ENCODE assay signal across 8 cellular contexts in the genomic region with DNA sequence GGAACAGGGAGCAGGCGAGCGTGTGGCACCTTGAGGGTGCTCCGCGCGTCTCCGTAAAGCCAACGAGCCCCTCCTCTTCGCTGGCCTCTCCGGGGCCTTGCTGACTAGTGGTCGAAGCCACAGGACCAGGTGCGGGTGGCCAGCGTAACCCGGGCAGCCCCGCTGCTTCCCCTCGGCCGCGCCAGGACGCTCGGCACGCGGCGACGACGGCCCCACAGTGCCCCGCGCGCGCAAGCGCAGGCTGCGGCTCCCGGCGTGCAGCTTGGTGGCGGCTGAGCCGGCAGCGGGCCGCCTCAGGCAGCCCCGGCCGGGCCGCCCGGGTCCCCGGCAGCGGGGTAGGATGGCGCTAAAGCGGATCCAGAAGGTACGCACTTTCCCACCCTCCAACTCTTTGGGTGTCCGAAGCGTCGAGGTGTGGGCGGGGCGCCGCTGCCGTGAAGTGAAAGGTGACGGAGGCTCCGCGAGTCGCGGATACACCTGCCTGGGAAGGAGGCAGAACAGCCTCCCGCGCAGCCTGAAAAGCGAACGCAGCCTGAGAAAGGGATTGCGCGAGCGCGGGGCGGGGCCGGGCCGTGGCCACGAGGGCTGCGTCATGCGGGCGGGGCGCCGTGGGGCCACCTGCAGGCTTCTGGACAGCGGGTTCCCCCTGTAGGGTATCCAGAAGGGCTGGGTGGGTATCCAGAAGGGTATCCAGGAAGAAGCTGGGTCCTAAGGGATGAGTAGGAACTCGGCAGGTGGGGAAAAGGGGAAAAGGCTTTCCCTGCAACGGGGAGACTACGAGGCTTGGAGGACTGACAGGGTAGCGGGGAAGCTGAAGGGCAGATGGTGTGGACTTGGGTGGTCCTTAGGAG. TPM values are rescaled to one million over a fixed set of nuclear protein-coding genes. Genes with fewer than 3 reads are reported as not detected.
A peak's percentile ranks its signal among the peaks of the same experiment; 100 is the strongest.
DNase-seq lines count a peak whose midpoint lies in the region; ATAC-seq and TF ChIP-seq lines count a peak whose summit lies in the region.

A gene (plus strand): TSS at position 244 of the 851 bp plus-strand sequence. CDS start 97 bp downstream, at position 341.

- ATAC-seq in GM21528 (IDR thresholded peaks at IDR 0.05; ENCODE audit: low FRiP score, unreplicated experiment), result peak; percentile 94

- no peaks in the 10 kb centered on the region for H3K9me3 ChIP-seq in muscle layer of colon (ENCODE audit: low read length)

- no peaks in the 10 kb centered on the region for H3K27me3 ChIP-seq in muscle layer of colon (ENCODE audit: control insufficient read depth in 1 of 2, insufficient read depth in 2 of 2, low read length in 2 of 2)

- peaks cover 8% of the 10 kb centered on the region for H3K4me1 ChIP-seq in muscle layer of colon (ENCODE audit: insufficient read depth, low read length)

- peak; percentile 77 for DNase-seq in DMS53 treated with DMSO at 0.1 percent for 48 hours (lab: John Stamatoyannopoulos, UW; ENCODE audit: unreplicated experiment)
- DNase-seq in HuH-7.5 (ENCODE audit: low spot score), result peak; percentile 83
- peak; percentile 90 for DNase-seq in activated T-cell treated with anti-CD3 and anti-CD28 coated beads, Interleukin-2, amount 50 U/mL, for 1 hour
- peak; percentile 85 to 91 for DNase-seq in erythroblast (lab: John Stamatoyannopoulos, UW)
- peak; percentile 79 for DNase-seq in stimulated activated CD8-positive, alpha-beta memory T cell treated with anti-CD3 and anti-CD28 coated beads, Interleukin-7, amount 100 ng/mL, for 24 hours (ENCODE audit: low read depth)

- TF ChIP-seq POLR2A in erythroblast (IDR thresholded peaks at IDR 0.05; ENCODE audit: low read length), result peak; percentile 97

- no peaks in the 10 kb centered on the region for H3K36me3 ChIP-seq in muscle layer of colon (ENCODE audit: insufficient read depth, low read length)

- H3K4me3 ChIP-seq in muscle layer of colon (ENCODE audit: low read depth in 1 of 2, low read length in 2 of 2), result peak within 1 kb of the TSS; percentile 43 to 94

- peak within 1 kb of the TSS; percentile 80 for H3K27ac ChIP-seq in muscle layer of colon (ENCODE audit: low read depth, low read length)

- peak within 1 kb of the TSS; percentile 47 for H3K9ac ChIP-seq in muscle layer of colon (ENCODE audit: low read length)

TF ChIP-seq in PFSK-1, 5 proteins besides CTCF, POLR2A, EP300 and RAD21:
- TF ChIP-seq TAF1 (IDR thresholded peaks at IDR 0.05; ENCODE audit: borderline replicate concordance, insufficient read depth, low read length) (peak; percentile 60; the same call in 1 of the 2 replicates), POLR2AphosphoS5 (IDR thresholded peaks at IDR 0.05; ENCODE audit: low read depth, low read length) (peak; percentile 89), SIN3A (IDR thresholded peaks at IDR 0.05; ENCODE audit: borderline replicate concordance, insufficient read depth, low read length) (no peak), FOXP2 (optimal IDR thresholded peaks at IDR 0.05; ENCODE audit: borderline replicate concordance, extremely low read depth, extremely low read length, insufficient read depth) (peak; percentile 55)
- TF ChIP-seq, protein P1, sequence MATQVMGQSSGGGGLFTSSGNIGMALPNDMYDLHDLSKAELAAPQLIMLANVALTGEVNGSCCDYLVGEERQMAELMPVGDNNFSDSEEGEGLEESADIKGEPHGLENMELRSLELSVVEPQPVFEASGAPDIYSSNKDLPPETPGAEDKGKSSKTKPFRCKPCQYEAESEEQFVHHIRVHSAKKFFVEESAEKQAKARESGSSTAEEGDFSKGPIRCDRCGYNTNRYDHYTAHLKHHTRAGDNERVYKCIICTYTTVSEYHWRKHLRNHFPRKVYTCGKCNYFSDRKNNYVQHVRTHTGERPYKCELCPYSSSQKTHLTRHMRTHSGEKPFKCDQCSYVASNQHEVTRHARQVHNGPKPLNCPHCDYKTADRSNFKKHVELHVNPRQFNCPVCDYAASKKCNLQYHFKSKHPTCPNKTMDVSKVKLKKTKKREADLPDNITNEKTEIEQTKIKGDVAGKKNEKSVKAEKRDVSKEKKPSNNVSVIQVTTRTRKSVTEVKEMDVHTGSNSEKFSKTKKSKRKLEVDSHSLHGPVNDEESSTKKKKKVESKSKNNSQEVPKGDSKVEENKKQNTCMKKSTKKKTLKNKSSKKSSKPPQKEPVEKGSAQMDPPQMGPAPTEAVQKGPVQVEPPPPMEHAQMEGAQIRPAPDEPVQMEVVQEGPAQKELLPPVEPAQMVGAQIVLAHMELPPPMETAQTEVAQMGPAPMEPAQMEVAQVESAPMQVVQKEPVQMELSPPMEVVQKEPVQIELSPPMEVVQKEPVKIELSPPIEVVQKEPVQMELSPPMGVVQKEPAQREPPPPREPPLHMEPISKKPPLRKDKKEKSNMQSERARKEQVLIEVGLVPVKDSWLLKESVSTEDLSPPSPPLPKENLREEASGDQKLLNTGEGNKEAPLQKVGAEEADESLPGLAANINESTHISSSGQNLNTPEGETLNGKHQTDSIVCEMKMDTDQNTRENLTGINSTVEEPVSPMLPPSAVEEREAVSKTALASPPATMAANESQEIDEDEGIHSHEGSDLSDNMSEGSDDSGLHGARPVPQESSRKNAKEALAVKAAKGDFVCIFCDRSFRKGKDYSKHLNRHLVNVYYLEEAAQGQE (IDR thresholded peaks at IDR 0.05; ENCODE audit: insufficient read depth in 1 of 2, low read depth in 2 of 2, low read length in 2 of 2), result peak in 1 of 2 experiments; percentile 40; a peak in 1 of 4 replicates

RNA-seq across cellular contexts. Expression of the gene that starts here (rescaled TPM):
- 9.2 TPM for polyA plus RNA-seq in PFSK-1 (2012; ENCODE audit: insufficient read length, low read depth)

Comparison
In these comparisons a context has a peak if more than half of its experiments do, and no peak if none do; other contexts are left out.
1. Peak in every context shown above with its lines: DNase-seq, ATAC-seq, H3K4me3 ChIP-seq and H3K27ac ChIP-seq.